In genomic region chr17:42964161-42964932, GRCh38 we compare ENCODE assay signal across 8 cellular contexts. TPM values are rescaled to one million over a fixed set of nuclear protein-coding genes. Genes with fewer than 3 reads are reported as not detected.
A peak's percentile ranks its signal among the peaks of the same experiment; 100 is the strongest.
DNase-seq lines count a peak whose midpoint lies in the region; ATAC-seq and TF ChIP-seq lines count a peak whose summit lies in the region.

A gene with protein sequence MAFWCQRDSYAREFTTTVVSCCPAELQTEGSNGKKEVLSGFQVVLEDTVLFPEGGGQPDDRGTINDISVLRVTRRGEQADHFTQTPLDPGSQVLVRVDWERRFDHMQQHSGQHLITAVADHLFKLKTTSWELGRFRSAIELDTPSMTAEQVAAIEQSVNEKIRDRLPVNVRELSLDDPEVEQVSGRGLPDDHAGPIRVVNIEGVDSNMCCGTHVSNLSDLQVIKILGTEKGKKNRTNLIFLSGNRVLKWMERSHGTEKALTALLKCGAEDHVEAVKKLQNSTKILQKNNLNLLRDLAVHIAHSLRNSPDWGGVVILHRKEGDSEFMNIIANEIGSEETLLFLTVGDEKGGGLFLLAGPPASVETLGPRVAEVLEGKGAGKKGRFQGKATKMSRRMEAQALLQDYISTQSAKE (minus strand): TSS chr17:42964454. CDS start chr17:42964440, 14 bp downstream.

- H3F3A ChIP-seq in GM23338 (replicated peaks; ENCODE audit: low read depth) = peaks cover 12% of the 10 kb centered on the region; the same call in 1 of the 2 replicates

- no peaks in the 10 kb centered on the region for H3K9me2 ChIP-seq in GM23338 (ENCODE audit: insufficient read depth)

- peaks cover 8% of the 10 kb centered on the region for H3K27me3 Mint-ChIP-seq in GM23338 (ENCODE audit: insufficient read depth, low read depth, poor library complexity)
- no peaks in the 10 kb centered on the region for H3K27me3 Mint-ChIP-seq in activated T-helper 17 cell treated with anti-CD3 and anti-CD28 coated beads, Interleukin-2, amount 50 U/mL, for 72 hours
- peaks cover 0 to 2% (median 0%) of the 10 kb centered on the region in 5 donors for H3K27me3 Mint-ChIP-seq in naive thymus-derived CD8-positive, alpha-beta T cell
- no peaks in the 10 kb centered on the region for H3K27me3 Mint-ChIP-seq in stimulated activated naive B cell treated with anti-CD40 and anti-IgM and Interleukin-4, amounts not matched to agents 10 μg/mL and 1 μg/mL and 100 μg/mL, for 72 hours

- H3K36me3 Mint-ChIP-seq in GM23338 (ENCODE audit: low read depth) = peaks cover 37% of the 10 kb centered on the region
- H3K36me3 Mint-ChIP-seq in activated T-helper 17 cell treated with anti-CD3 and anti-CD28 coated beads, Interleukin-2, amount 50 U/mL, for 72 hours (ENCODE audit: low read depth) = peaks cover 52% of the 10 kb centered on the region
- peaks cover 0 to 37% (median 8%) of the 10 kb centered on the region in 3 donors for H3K36me3 Mint-ChIP-seq in naive thymus-derived CD8-positive, alpha-beta T cell
- peaks cover 21 to 31% of the 10 kb centered on the region in 2 donors for H3K36me3 Mint-ChIP-seq in stimulated activated naive B cell treated with anti-CD40 and anti-IgM and Interleukin-4, amounts not matched to agents 10 μg/mL and 1 μg/mL and 100 μg/mL, for 72 hours

- POLR2A ChIA-PET in naive thymus-derived CD8-positive, alpha-beta T cell (lab: Charles Lee) = interaction anchor here (0.5 to 2.2 kb wide), 9 partner anchors 15 to 753 kb away, joined by 3 to 11 read pairs (median 5); partner anchors contain the start of genes PTGES3L and RPL27

- peak; percentile 94 for ATAC-seq in GM23338
- peak; percentile 90 for ATAC-seq in RWPE2 (ENCODE audit: low read depth)
- peak; percentile 99 for ATAC-seq in activated T-helper 17 cell treated with anti-CD3 and anti-CD28 coated beads, Interleukin-2, amount 50 U/mL, for 72 hours (replicated peaks)
- ATAC-seq in naive thymus-derived CD8-positive, alpha-beta T cell = peak; percentile 97 to 98
- ATAC-seq in stimulated activated naive B cell treated with anti-CD40 and anti-IgM and Interleukin-4, amounts not matched to agents 10 μg/mL and 1 μg/mL and 100 μg/mL, for 72 hours (replicated peaks) = peak; percentile 97 to 98

- H3K27ac Mint-ChIP-seq in GM23338 = peak within 1 kb of the TSS; percentile 96
- H3K27ac Mint-ChIP-seq in activated T-helper 17 cell treated with anti-CD3 and anti-CD28 coated beads, Interleukin-2, amount 50 U/mL, for 72 hours = peak within 1 kb of the TSS; percentile 85
- H3K27ac Mint-ChIP-seq in naive thymus-derived CD8-positive, alpha-beta T cell = peak within 1 kb of the TSS; percentile 91 to 99 (median 96)
- peak within 1 kb of the TSS; percentile 96 for H3K27ac Mint-ChIP-seq in stimulated activated naive B cell treated with anti-CD40 and anti-IgM and Interleukin-4, amounts not matched to agents 10 μg/mL and 1 μg/mL and 100 μg/mL, for 72 hours

- H3K4me1 Mint-ChIP-seq in GM23338 = peaks cover 5% of the 10 kb centered on the region
- peaks cover 12% of the 10 kb centered on the region for H3K4me1 Mint-ChIP-seq in activated T-helper 17 cell treated with anti-CD3 and anti-CD28 coated beads, Interleukin-2, amount 50 U/mL, for 72 hours
- peaks cover 8 to 22% (median 20%) of the 10 kb centered on the region in 4 donors for H3K4me1 Mint-ChIP-seq in naive thymus-derived CD8-positive, alpha-beta T cell
- H3K4me1 Mint-ChIP-seq in stimulated activated naive B cell treated with anti-CD40 and anti-IgM and Interleukin-4, amounts not matched to agents 10 μg/mL and 1 μg/mL and 100 μg/mL, for 72 hours = peaks cover 11 to 25% of the 10 kb centered on the region in 2 donors

- H3K36me3 ChIP-seq in GM23338 (ENCODE audit: insufficient read depth) (peaks cover 16% of the 10 kb centered on the region), RWPE2 (ENCODE audit: low read depth) (peaks cover 32% of the 10 kb centered on the region)

- peak within 1 kb of the TSS; percentile 66 for H2AFZ ChIP-seq in GM23338

- H3K4me3 ChIP-seq in GM23338 (peak within 1 kb of the TSS; percentile 80), RWPE2 (ENCODE audit: severe bottlenecking) (peak within 1 kb of the TSS; percentile 51), fibroblast of mammary gland (ENCODE audit: control insufficient read depth, low read depth, low read length) (peak within 1 kb of the TSS; percentile 74)

- DNase-seq in DMS114 treated with DMSO at 0.1 percent for 48 hours (lab: John Stamatoyannopoulos, UW; ENCODE audit: unreplicated experiment) (peak; percentile 89), GM23338 (ENCODE audit: low spot score) (peak; percentile 97), LoVo (ENCODE audit: low spot score) (peak; percentile 94), RWPE2 (ENCODE audit: low spot score) (peak; percentile 86), fibroblast of mammary gland (ENCODE audit: low read depth) (peak; percentile 94)
- DNase-seq in naive thymus-derived CD8-positive, alpha-beta T cell = peak; percentile 79 to 95 (median 88)
- DNase-seq in stimulated activated naive B cell treated with anti-CD40 and anti-IgM and Interleukin-4, amounts not matched to agents 10 μg/mL and 1 μg/mL and 100 μg/mL, for 72 hours = peak; percentile 88

- H3K79me2 ChIP-seq in GM23338 (replicated peaks; ENCODE audit: insufficient read depth) = peaks cover 11% of the 10 kb centered on the region

- no peaks in the 10 kb centered on the region for H3K9me3 ChIP-seq in RWPE2 (ENCODE audit: severe bottlenecking)

- TF ChIP-seq CTCF in GM23338 (conservative IDR thresholded peaks at IDR 0.05; ENCODE audit: low read depth in 2 of 2) (no peak), RWPE2 (IDR thresholded peaks at IDR 0.05; ENCODE audit: poor library complexity, severe bottlenecking) (no peak), fibroblast of mammary gland (conservative IDR thresholded peaks at IDR 0.05; ENCODE audit: control insufficient read depth, insufficient read depth, low read depth, low read length) (no peak)

- peak within 1 kb of the TSS; percentile 92 for H3K4me2 ChIP-seq in GM23338

- peak within 1 kb of the TSS; percentile 53 for H3K27ac ChIP-seq in GM23338 (ENCODE audit: low read depth)
- peak within 1 kb of the TSS; percentile 49 for H3K27ac ChIP-seq in RWPE2 (ENCODE audit: poor library complexity, severe bottlenecking)

- H3K4me1 ChIP-seq in GM23338 (ENCODE audit: insufficient read depth) (peaks cover 7% of the 10 kb centered on the region; the same call in 1 of the 2 replicates), RWPE2 (ENCODE audit: insufficient read depth, poor library complexity, severe bottlenecking) (no peaks in the 10 kb centered on the region)

- peaks cover 6% of the 10 kb centered on the region; the same call in 1 of the 3 replicates for H3K9me3 Mint-ChIP-seq in GM23338
- H3K9me3 Mint-ChIP-seq in activated T-helper 17 cell treated with anti-CD3 and anti-CD28 coated beads, Interleukin-2, amount 50 U/mL, for 72 hours = no peaks in the 10 kb centered on the region
- no peaks in the 10 kb centered on the region for H3K9me3 Mint-ChIP-seq in naive thymus-derived CD8-positive, alpha-beta T cell
- no peaks in the 10 kb centered on the region for H3K9me3 Mint-ChIP-seq in stimulated activated naive B cell treated with anti-CD40 and anti-IgM and Interleukin-4, amounts not matched to agents 10 μg/mL and 1 μg/mL and 100 μg/mL, for 72 hours

- H4K20me1 ChIP-seq in GM23338 (replicated peaks; ENCODE audit: insufficient read depth) = no peaks in the 10 kb centered on the region; the same call in 1 of the 2 replicates

- H3K27me3 ChIP-seq in GM23338 (ENCODE audit: insufficient read depth) (no peaks in the 10 kb centered on the region), RWPE2 (ENCODE audit: insufficient read depth, poor library complexity, severe bottlenecking) (no peaks in the 10 kb centered on the region)

- H3K4me3 Mint-ChIP-seq in GM23338 = peak within 1 kb of the TSS; percentile 95
- peak within 1 kb of the TSS; percentile 85 for H3K4me3 Mint-ChIP-seq in activated T-helper 17 cell treated with anti-CD3 and anti-CD28 coated beads, Interleukin-2, amount 50 U/mL, for 72 hours
- H3K4me3 Mint-ChIP-seq in naive thymus-derived CD8-positive, alpha-beta T cell = peak within 1 kb of the TSS; percentile 88 to 99 (median 96)
- H3K4me3 Mint-ChIP-seq in stimulated activated naive B cell treated with anti-CD40 and anti-IgM and Interleukin-4, amounts not matched to agents 10 μg/mL and 1 μg/mL and 100 μg/mL, for 72 hours = peak within 1 kb of the TSS; percentile 87 to 90

TF ChIP-seq in GM23338, 12 proteins besides CTCF, POLR2A, EP300 and RAD21 (continues in another document):
- TF ChIP-seq, protein P1, sequence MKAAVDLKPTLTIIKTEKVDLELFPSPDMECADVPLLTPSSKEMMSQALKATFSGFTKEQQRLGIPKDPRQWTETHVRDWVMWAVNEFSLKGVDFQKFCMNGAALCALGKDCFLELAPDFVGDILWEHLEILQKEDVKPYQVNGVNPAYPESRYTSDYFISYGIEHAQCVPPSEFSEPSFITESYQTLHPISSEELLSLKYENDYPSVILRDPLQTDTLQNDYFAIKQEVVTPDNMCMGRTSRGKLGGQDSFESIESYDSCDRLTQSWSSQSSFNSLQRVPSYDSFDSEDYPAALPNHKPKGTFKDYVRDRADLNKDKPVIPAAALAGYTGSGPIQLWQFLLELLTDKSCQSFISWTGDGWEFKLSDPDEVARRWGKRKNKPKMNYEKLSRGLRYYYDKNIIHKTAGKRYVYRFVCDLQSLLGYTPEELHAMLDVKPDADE (IDR thresholded peaks at IDR 0.05) = 0 out of 2 replicates have a peak, but pooled peaks have one; percentile 22
- no peak for TF ChIP-seq JUNB (IDR thresholded peaks at IDR 0.05; ENCODE audit: unreplicated experiment)
- TF ChIP-seq ZNF114 (CRISPR knock-in tag; IDR thresholded peaks at IDR 0.05) = no peak
- peak; percentile 99 for TF ChIP-seq POLR2AphosphoS5 (IDR thresholded peaks at IDR 0.05; ENCODE audit: low read depth)
- no peak for TF ChIP-seq ZNF331 (CRISPR knock-in tag; IDR thresholded peaks at IDR 0.05; ENCODE audit: low read depth)
- no peak for TF ChIP-seq EZH2phosphoT487 (IDR thresholded peaks at IDR 0.05; ENCODE audit: unreplicated experiment)
- TF ChIP-seq NANOG (IDR thresholded peaks at IDR 0.05; ENCODE audit: borderline replicate concordance) = no peak
- TF ChIP-seq STAT1 (IDR thresholded peaks at IDR 0.05; ENCODE audit: unreplicated experiment) = no peak
- no peak for TF ChIP-seq EZH2 (IDR thresholded peaks at IDR 0.05; ENCODE audit: low read depth, unreplicated experiment)
- peak; percentile 94 for TF ChIP-seq CREB1 (CRISPR knock-in tag; IDR thresholded peaks at IDR 0.05; ENCODE audit: low read depth)

RNA-seq across cellular contexts. Expression of the gene that starts here (rescaled TPM):
- 25.7 and 28.4 TPM in 2 replicates for total RNA-seq in GM23338 (2014; rRNA removed; shearing (Covaris generic))
- 69.6 and 74.4 TPM in 2 replicates for polyA plus RNA-seq in GM23338 (2016; fragmentation: Nextera tagmentation; extraction: Ambion mirVana)
- 10 to 100 TPM; 58.5 to 61.3 TPM for total RNA-seq in activated T-helper 17 cell treated with anti-CD3 and anti-CD28 coated beads, Interleukin-2, amount 50 U/mL, for 72 hours
- 10 to 100 TPM; 60.3 to 70.4 TPM for total RNA-seq in naive thymus-derived CD8-positive, alpha-beta T cell
- 10 to 100 TPM; 40.5 to 56.2 (median 45.2) TPM for polyA plus RNA-seq in naive thymus-derived CD8-positive, alpha-beta T cell

Comparison
In these comparisons a context has a peak if more than half of its experiments do, and no peak if none do; other contexts are left out.
1. Peak in every context shown above with its lines: DNase-seq, ATAC-seq, H3K4me3 ChIP-seq and H3K27ac ChIP-seq.